8 cellular contexts compared by ENCODE assay signal in genomic region chr15:50353999-50354837, GRCh38. TPM values are rescaled to one million over a fixed set of nuclear protein-coding genes. Genes with fewer than 3 reads are reported as not detected.
DNase-seq lines count a peak whose midpoint lies in the region; ATAC-seq, FAIRE-seq and TF ChIP-seq lines count a peak whose summit lies in the region.

No MANE protein-coding gene starts in this region.

- ATAC-seq in GM21619 (IDR thresholded peaks at IDR 0.05; ENCODE audit: unreplicated experiment) (peak; percentile 35), K562 (peak; percentile 53), gastrocnemius medialis (peak; percentile 51 to 59)

- TF ChIP-seq RAD21 in K562 (CRISPR knock-in tag; conservative IDR thresholded peaks at IDR 0.05 in 1 of 2, IDR thresholded peaks at IDR 0.05 in 1 of 2) = no peak

- H3K4me3 ChIP-seq in KMS-11 (IDR thresholded peaks at IDR 0.05; ENCODE audit: insufficient read depth, low read depth, low read length) (no peak overlapping the region), K562 (peak overlapping the region; percentile 89), iPS-11a (ENCODE audit: low read depth, low read length) (peak overlapping the region; percentile 93), gastrocnemius medialis (peak overlapping the region; percentile 79 to 94 (median 81))

- H4K20me1 ChIP-seq in KMS-11 (ENCODE audit: insufficient read depth) (0 out of 2 replicates have a peak, but pooled peaks cover 5% of the 10 kb centered on the region), K562 (replicated peaks; ENCODE audit: control insufficient read depth, insufficient read depth, low read length) (0 out of 2 replicates have a peak, but pooled peaks cover 9% of the 10 kb centered on the region)

- H3K9ac ChIP-seq in KMS-11 = peak overlapping the region; percentile 100
- H3K9ac ChIP-seq in K562 (ENCODE audit: insufficient read depth in 1 of 2, low read depth in 2 of 2, low read length in 2 of 2) = peak overlapping the region; percentile 99 to 100

- peak; percentile 63 for TF ChIP-seq POLR2A in K562 (conservative IDR thresholded peaks at IDR 0.05)
- TF ChIP-seq POLR2A in gastrocnemius medialis (IDR thresholded peaks at IDR 0.05) = peak; percentile 81 to 82

- intact Hi-C loops in K562 (cut with micrococcal nuclease) = loop anchor here (2.0 to 10.0 kb wide), 2 partner anchors 71 to 551 kb away; partner anchors contain the start of genes AP4E1 and USP8
- intact Hi-C loops in gastrocnemius medialis (cut with DNase I; ENCODE audit: low total_unique reads) = loop anchor here (1.0 to 10.0 kb wide), 5 partner anchors 70 to 1199 kb away; partner anchors contain the start of genes COPS2, DTWD1, FAM227B and SPPL2A

- under 1% methylated on average over 61 of the region's 77 CpGs for WGBS in K562 (ENCODE audit: insufficient coverage, low coverage, missing lambda C conversion rate)

- H3K36me3 ChIP-seq in KMS-11 (ENCODE audit: insufficient read depth) (no peaks in the 10 kb centered on the region), K562 (ENCODE audit: control insufficient read depth, insufficient read depth, low read length) (peaks cover 44% of the 10 kb centered on the region), gastrocnemius medialis (no peaks in the 10 kb centered on the region)

- BruUV-seq in K562 (replicated peaks; lab: Mats Ljungman, UMichigan) = no TSS peak

- POLR2A ChIA-PET in K562 (lab: Yijun Ruan, JAX) = interaction anchor here (0.6 to 1.5 kb wide), 14 partner anchors 8 to 1591 kb away, joined by 3 to 11 read pairs (median 3); partner anchors contain the start of gene USP8

- no peaks in the 10 kb centered on the region for H3K9me1 ChIP-seq in K562 (ENCODE audit: control insufficient read depth, insufficient read depth, low read length)

- in situ Hi-C loops in K562 (cut with MboI) = loop anchor here (10.0 kb wide), 1 partner anchor 551 kb away; the partner anchor contains the start of gene AP4E1
- in situ Hi-C loops in gastrocnemius medialis (cut with MboI; ENCODE audit: low sequenced_read_pairs in 4 of 4) = loop anchor here in 1 of 4 donors (10.0 kb wide), 1 partner anchor 71 kb away; the partner anchor contains the start of gene USP8

- peak overlapping the region; percentile 97 for H3K27ac ChIP-seq in KMS-11
- H3K27ac ChIP-seq in K562 (ENCODE audit: extremely low read depth, low read depth, low read length) = peak overlapping the region; percentile 96
- peak overlapping the region; percentile 93 to 97 (median 94) for H3K27ac ChIP-seq in gastrocnemius medialis

- H3K79me2 ChIP-seq in KMS-11 (ENCODE audit: insufficient read depth, low read depth) (peaks cover 81% of the 10 kb centered on the region), K562 (ENCODE audit: control insufficient read depth, insufficient read depth, low read length) (peaks cover 97% of the 10 kb centered on the region)

- peaks cover 47% of the 10 kb centered on the region for H3K4me1 ChIP-seq in KMS-11 (ENCODE audit: low read depth, poor library complexity, severe bottlenecking)
- peaks cover 9 to 14% of the 10 kb centered on the region in 2 experiments for H3K4me1 ChIP-seq in K562 (replicated peaks in 1 of 2; ENCODE audit: control insufficient read depth in 2 of 2, insufficient read depth in 2 of 2, low read length in 2 of 2)
- H3K4me1 ChIP-seq in gastrocnemius medialis = peaks cover 52 to 54% of the 10 kb centered on the region in 2 donors

- peak overlapping the region; percentile 80 for H2AFZ ChIP-seq in KMS-11 (ENCODE audit: low read depth)
- H2AFZ ChIP-seq in K562 (ENCODE audit: low read depth, low read length) = peak overlapping the region; percentile 99

- peak; percentile 67 for FAIRE-seq in K562 (lab: Jason Lieb, UNC)

- TF ChIP-seq CTCF in KMS-11 (conservative IDR thresholded peaks at IDR 0.05; ENCODE audit: low read depth, low read length) = no peak
- TF ChIP-seq CTCF in K562 (IDR thresholded peaks at IDR 0.05 in 2 of 3, conservative IDR thresholded peaks at IDR 0.05 in 1 of 3; ENCODE audit: insufficient read depth in 2 of 3, low read depth in 1 of 3, low read length in 3 of 3) = no peak
- TF ChIP-seq CTCF in gastrocnemius medialis (IDR thresholded peaks at IDR 0.05 in 4 of 5, conservative IDR thresholded peaks at IDR 0.05 in 1 of 5) = no peak

- no peak for TF ChIP-seq EP300 in K562 (IDR thresholded peaks at IDR 0.05; ENCODE audit: low read length)

- peak; percentile 83 for DNase-seq in EL
- peak; percentile 2 for DNase-seq in T-helper 22 cell (ENCODE audit: low read depth)
- peak; percentile 52 to 71 (median 70) for DNase-seq in K562 (ENCODE audit: extremely low read depth in 1 of 4, low spot score in 3 of 4)
- peak; percentile 26 to 52 for DNase-seq in gastrocnemius medialis
- DNase-seq in NCI-H128 (lab: John Stamatoyannopoulos, UW; ENCODE audit: unreplicated experiment) = no peak

- no peaks in the 10 kb centered on the region for H3K27me3 ChIP-seq in KMS-11 (ENCODE audit: insufficient read depth, low read depth)
- no peaks in the 10 kb centered on the region for H3K27me3 ChIP-seq in K562 (ENCODE audit: control insufficient read depth in 2 of 2, insufficient read depth in 2 of 2, low read length in 2 of 2)
- H3K27me3 ChIP-seq in gastrocnemius medialis = no peaks in the 10 kb centered on the region

- H3K4me2 ChIP-seq in KMS-11 (peak overlapping the region; percentile 88), K562 (ENCODE audit: insufficient read depth, low read length) (peak overlapping the region; percentile 95)

- CTCF ChIA-PET in K562 (lab: Yijun Ruan, JAX; ENCODE audit: low intra/inter-chr PET ratio) = no interaction called here

- H3K9me3 ChIP-seq in K562 (replicated peaks; ENCODE audit: control insufficient read depth, insufficient read depth, low read depth, low read length) (no peaks in the 10 kb centered on the region), gastrocnemius medialis (no peaks in the 10 kb centered on the region)

TF ChIP-seq in K562, 482 proteins besides CTCF, POLR2A, EP300 and RAD21 (continues in another document):
- TF ChIP-seq HBP1 (CRISPR knock-in tag; IDR thresholded peaks at IDR 0.05) (no peak), NFE2 (IDR thresholded peaks at IDR 0.05; ENCODE audit: low read depth) (peak; percentile 61; the same call in 1 of the 2 replicates), TGIF2 (CRISPR knock-in tag; IDR thresholded peaks at IDR 0.05) (peak; percentile 80; the same call in 1 of the 2 replicates), NKRF (IDR thresholded peaks at IDR 0.05; ENCODE audit: borderline replicate concordance) (0 out of 2 replicates have a peak, but pooled peaks have one; percentile 47), BHLHE40 (IDR thresholded peaks at IDR 0.05; ENCODE audit: low read length) (no peak), SMARCE1 (IDR thresholded peaks at IDR 0.05) (no peak), HDAC1 (IDR thresholded peaks at IDR 0.05) (no peak)

RNA-seq across cellular contexts. Expression of gene GABPB1, which starts 0.8 kb away (rescaled TPM):
- 20.9 and 46.9 TPM in 2 replicates for total RNA-seq in K562 (2011; cell fraction: chromatin; rRNA removed; ENCODE audit: low replicate concordance)
- total RNA-seq in K562 (2011; cell fraction: nucleolus; rRNA removed) = 12.6 and 15.2 TPM in 2 replicates
- total RNA-seq in K562 (2011; cell fraction: nucleoplasm; rRNA removed) = 22.4 and 23.0 TPM in 2 replicates
- 34.7 and 36.2 TPM in 2 replicates for total RNA-seq in K562 (2014; rRNA removed)
- total RNA-seq in K562 (2014; rRNA removed; fragmentation: Illumina TruSeq; extraction: Trizol) = 40.6 and 48.4 TPM in 2 replicates
- total RNA-seq in K562 (2015; rRNA removed; fragmentation: Illumina TruSeq; extraction: Trizol) = 35.1 and 35.2 TPM in 2 replicates
- total RNA-seq in K562 (2021) = 31.3 and 33.0 TPM in 2 replicates
- polyA plus RNA-seq in K562 (2011; rRNA removed) = 40.7 and 42.3 TPM in 2 replicates
- 26.2 and 26.9 TPM in 2 replicates for polyA plus RNA-seq in K562 (2011; cell fraction: cytosol; rRNA removed)
- polyA plus RNA-seq in K562 (2011; cell fraction: nucleus; rRNA removed) = 22.3 and 34.8 TPM in 2 replicates
- 20.9 and 26.6 TPM in 2 replicates for polyA plus RNA-seq in K562 (2012)
- 33.2 and 38.5 TPM in 2 replicates for polyA plus RNA-seq in K562 (2014; fragmentation: Illumina TruSeq; extraction: Trizol)
- 10 to 100 TPM; 11.8 to 16.8 TPM for polyA plus RNA-seq in K562 (2014; fragmentation: Nextera tagmentation; extraction: Ambion mirVana)
- polyA plus RNA-seq in K562 (2014; rRNA removed) = 28.7 and 31.0 TPM in 2 replicates
- polyA minus RNA-seq in K562 (2011; rRNA and poly(A)+ RNA removed) = 62.9 and 68.5 TPM in 2 replicates
- 12.8 and 24.4 TPM in 2 replicates for polyA minus RNA-seq in K562 (2011; cell fraction: cytosol; rRNA and poly(A)+ RNA removed)
- 16.0 and 33.4 TPM in 2 replicates for polyA minus RNA-seq in K562 (2011; cell fraction: nucleus; rRNA and poly(A)+ RNA removed)
- 10 to 100 TPM in 1 of 4 donors, 1 to 10 TPM in 3; 7.4 to 11.5 (median 8.7) TPM for total RNA-seq in gastrocnemius medialis
